20 cellular contexts compared by ENCODE assay signal in genomic region chr5:135317286-135317685, GRCh38.
"Had no signal": no experiment of that assay in that cellular context is flagged by ENCODE, and none has a peak within 500 bp of the region (broad histone marks: within the 10 kb centered on the region; RNA-seq: fewer than 3 reads in every experiment).

No MANE protein-coding gene starts in this region.

- H3K4me3 Mint-ChIP-seq: activated CD4-positive, alpha-beta T cell treated with anti-CD3 and anti-CD28 coated beads for 36 hours; dendritic cell treated with granulocyte-macrophage colony-stimulating factor and Interleukin-4, amounts not matched to agents 40 ng/mL and 50 ng/mL, for 4 days; effector memory CD8-positive, alpha-beta T cell; neural crest cell; stimulated activated naive CD8-positive, alpha-beta T cell treated with anti-CD3 and anti-CD28 coated beads, Interleukin-15, Interleukin-2, amounts not matched to agents 100 ng/mL and 50 ng/mL, for 24 hours; T-cell; WTC11 had no signal

- H3K36me3 ChIP-seq: ascending aorta, prostate gland, suprapubic skin, transverse colon had no signal

- H3K79me2 ChIP-seq: hepatocyte had no signal

- H3K4me1 Mint-ChIP-seq: neural crest cell, WTC11 had no signal

- H3K9me3 Mint-ChIP-seq: dendritic cell treated with granulocyte-macrophage colony-stimulating factor and Interleukin-4, amounts not matched to agents 40 ng/mL and 50 ng/mL, for 4 days; effector memory CD8-positive, alpha-beta T cell; neural crest cell; stimulated activated naive CD8-positive, alpha-beta T cell treated with anti-CD3 and anti-CD28 coated beads, Interleukin-15, Interleukin-2, amounts not matched to agents 100 ng/mL and 50 ng/mL, for 24 hours; T-cell had no signal

- H3K4me1 ChIP-seq: ascending aorta, prostate gland, suprapubic skin, transverse colon had no signal

- ATAC-seq: activated CD4-positive, alpha-beta T cell treated with anti-CD3 and anti-CD28 coated beads for 36 hours; effector memory CD8-positive, alpha-beta T cell; left colon; right cardiac atrium; SK-N-SH treated with all-trans-retinoic acid at 6 μM for 48 hours; T-cell; WTC11 had no signal

- H3K27me3 Mint-ChIP-seq: activated CD4-positive, alpha-beta T cell treated with anti-CD3 and anti-CD28 coated beads for 36 hours; dendritic cell treated with granulocyte-macrophage colony-stimulating factor and Interleukin-4, amounts not matched to agents 40 ng/mL and 50 ng/mL, for 4 days; effector memory CD8-positive, alpha-beta T cell; stimulated activated naive CD8-positive, alpha-beta T cell treated with anti-CD3 and anti-CD28 coated beads, Interleukin-15, Interleukin-2, amounts not matched to agents 100 ng/mL and 50 ng/mL, for 24 hours; T-cell had no signal

- H2AFZ ChIP-seq: hepatocyte had no signal

- DNase-seq: activated CD4-positive, alpha-beta T cell treated with anti-CD3 and anti-CD28 coated beads for 36 hours; activated naive CD4-positive, alpha-beta T cell treated with Interleukin-2 at 50 U/mL for 16 hours; cerebellar nuclear complex; effector memory CD8-positive, alpha-beta T cell; foreskin fibroblast; left colon; right cardiac atrium; SIG-M5; stimulated activated CD4-positive, alpha-beta T cell treated with anti-CD3 and anti-CD28 coated beads, Interleukin-2, amount 100 ng/mL, for 24 hours; transverse colon had no signal

- H3K4me3 ChIP-seq: ascending aorta, hepatocyte, prostate gland, suprapubic skin, transverse colon had no signal

- H3K27ac ChIP-seq: ascending aorta, hepatocyte, prostate gland, suprapubic skin, transverse colon had no signal

- H3K36me3 Mint-ChIP-seq: WTC11 had no signal

- H3K4me2 ChIP-seq: hepatocyte had no signal

- H3K27ac Mint-ChIP-seq: activated CD4-positive, alpha-beta T cell treated with anti-CD3 and anti-CD28 coated beads for 36 hours; dendritic cell treated with granulocyte-macrophage colony-stimulating factor and Interleukin-4, amounts not matched to agents 40 ng/mL and 50 ng/mL, for 4 days; effector memory CD8-positive, alpha-beta T cell; stimulated activated naive CD8-positive, alpha-beta T cell treated with anti-CD3 and anti-CD28 coated beads, Interleukin-15, Interleukin-2, amounts not matched to agents 100 ng/mL and 50 ng/mL, for 24 hours; T-cell; WTC11 had no signal

- H3K27me3 ChIP-seq: ascending aorta, suprapubic skin, transverse colon had no signal

- H3K9me3 ChIP-seq: ascending aorta, prostate gland, suprapubic skin, transverse colon had no signal
